Comparison of ENCODE assay signal across 1 cellular context in genomic region chr1:116489231-116489697, GRCh38.
TF ChIP-seq lines count a peak whose summit lies in the region.

No MANE protein-coding gene starts in this region.

TF ChIP-seq in H1, 55 proteins besides CTCF, POLR2A, EP300 and RAD21 (continued from another document):
- TF ChIP-seq, protein P1, sequence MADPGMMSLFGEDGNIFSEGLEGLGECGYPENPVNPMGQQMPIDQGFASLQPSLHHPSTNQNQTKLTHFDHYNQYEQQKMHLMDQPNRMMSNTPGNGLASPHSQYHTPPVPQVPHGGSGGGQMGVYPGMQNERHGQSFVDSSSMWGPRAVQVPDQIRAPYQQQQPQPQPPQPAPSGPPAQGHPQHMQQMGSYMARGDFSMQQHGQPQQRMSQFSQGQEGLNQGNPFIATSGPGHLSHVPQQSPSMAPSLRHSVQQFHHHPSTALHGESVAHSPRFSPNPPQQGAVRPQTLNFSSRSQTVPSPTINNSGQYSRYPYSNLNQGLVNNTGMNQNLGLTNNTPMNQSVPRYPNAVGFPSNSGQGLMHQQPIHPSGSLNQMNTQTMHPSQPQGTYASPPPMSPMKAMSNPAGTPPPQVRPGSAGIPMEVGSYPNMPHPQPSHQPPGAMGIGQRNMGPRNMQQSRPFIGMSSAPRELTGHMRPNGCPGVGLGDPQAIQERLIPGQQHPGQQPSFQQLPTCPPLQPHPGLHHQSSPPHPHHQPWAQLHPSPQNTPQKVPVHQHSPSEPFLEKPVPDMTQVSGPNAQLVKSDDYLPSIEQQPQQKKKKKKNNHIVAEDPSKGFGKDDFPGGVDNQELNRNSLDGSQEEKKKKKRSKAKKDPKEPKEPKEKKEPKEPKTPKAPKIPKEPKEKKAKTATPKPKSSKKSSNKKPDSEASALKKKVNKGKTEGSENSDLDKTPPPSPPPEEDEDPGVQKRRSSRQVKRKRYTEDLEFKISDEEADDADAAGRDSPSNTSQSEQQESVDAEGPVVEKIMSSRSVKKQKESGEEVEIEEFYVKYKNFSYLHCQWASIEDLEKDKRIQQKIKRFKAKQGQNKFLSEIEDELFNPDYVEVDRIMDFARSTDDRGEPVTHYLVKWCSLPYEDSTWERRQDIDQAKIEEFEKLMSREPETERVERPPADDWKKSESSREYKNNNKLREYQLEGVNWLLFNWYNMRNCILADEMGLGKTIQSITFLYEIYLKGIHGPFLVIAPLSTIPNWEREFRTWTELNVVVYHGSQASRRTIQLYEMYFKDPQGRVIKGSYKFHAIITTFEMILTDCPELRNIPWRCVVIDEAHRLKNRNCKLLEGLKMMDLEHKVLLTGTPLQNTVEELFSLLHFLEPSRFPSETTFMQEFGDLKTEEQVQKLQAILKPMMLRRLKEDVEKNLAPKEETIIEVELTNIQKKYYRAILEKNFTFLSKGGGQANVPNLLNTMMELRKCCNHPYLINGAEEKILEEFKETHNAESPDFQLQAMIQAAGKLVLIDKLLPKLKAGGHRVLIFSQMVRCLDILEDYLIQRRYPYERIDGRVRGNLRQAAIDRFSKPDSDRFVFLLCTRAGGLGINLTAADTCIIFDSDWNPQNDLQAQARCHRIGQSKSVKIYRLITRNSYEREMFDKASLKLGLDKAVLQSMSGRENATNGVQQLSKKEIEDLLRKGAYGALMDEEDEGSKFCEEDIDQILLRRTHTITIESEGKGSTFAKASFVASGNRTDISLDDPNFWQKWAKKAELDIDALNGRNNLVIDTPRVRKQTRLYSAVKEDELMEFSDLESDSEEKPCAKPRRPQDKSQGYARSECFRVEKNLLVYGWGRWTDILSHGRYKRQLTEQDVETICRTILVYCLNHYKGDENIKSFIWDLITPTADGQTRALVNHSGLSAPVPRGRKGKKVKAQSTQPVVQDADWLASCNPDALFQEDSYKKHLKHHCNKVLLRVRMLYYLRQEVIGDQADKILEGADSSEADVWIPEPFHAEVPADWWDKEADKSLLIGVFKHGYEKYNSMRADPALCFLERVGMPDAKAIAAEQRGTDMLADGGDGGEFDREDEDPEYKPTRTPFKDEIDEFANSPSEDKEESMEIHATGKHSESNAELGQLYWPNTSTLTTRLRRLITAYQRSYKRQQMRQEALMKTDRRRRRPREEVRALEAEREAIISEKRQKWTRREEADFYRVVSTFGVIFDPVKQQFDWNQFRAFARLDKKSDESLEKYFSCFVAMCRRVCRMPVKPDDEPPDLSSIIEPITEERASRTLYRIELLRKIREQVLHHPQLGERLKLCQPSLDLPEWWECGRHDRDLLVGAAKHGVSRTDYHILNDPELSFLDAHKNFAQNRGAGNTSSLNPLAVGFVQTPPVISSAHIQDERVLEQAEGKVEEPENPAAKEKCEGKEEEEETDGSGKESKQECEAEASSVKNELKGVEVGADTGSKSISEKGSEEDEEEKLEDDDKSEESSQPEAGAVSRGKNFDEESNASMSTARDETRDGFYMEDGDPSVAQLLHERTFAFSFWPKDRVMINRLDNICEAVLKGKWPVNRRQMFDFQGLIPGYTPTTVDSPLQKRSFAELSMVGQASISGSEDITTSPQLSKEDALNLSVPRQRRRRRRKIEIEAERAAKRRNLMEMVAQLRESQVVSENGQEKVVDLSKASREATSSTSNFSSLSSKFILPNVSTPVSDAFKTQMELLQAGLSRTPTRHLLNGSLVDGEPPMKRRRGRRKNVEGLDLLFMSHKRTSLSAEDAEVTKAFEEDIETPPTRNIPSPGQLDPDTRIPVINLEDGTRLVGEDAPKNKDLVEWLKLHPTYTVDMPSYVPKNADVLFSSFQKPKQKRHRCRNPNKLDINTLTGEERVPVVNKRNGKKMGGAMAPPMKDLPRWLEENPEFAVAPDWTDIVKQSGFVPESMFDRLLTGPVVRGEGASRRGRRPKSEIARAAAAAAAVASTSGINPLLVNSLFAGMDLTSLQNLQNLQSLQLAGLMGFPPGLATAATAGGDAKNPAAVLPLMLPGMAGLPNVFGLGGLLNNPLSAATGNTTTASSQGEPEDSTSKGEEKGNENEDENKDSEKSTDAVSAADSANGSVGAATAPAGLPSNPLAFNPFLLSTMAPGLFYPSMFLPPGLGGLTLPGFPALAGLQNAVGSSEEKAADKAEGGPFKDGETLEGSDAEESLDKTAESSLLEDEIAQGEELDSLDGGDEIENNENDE (IDR thresholded peaks at IDR 0.05; ENCODE audit: insufficient replicate concordance, low read length) = no peak
- TF ChIP-seq CHD2 (IDR thresholded peaks at IDR 0.05; ENCODE audit: low read length) (no peak), RFX5 (IDR thresholded peaks at IDR 0.05; ENCODE audit: borderline replicate concordance, low read depth, low read length) (no peak), TAF1 (IDR thresholded peaks at IDR 0.05; ENCODE audit: low read depth, low read length) (no peak), HDAC2 (IDR thresholded peaks at IDR 0.05; ENCODE audit: borderline replicate concordance in 1 of 2, low read depth in 2 of 2, low read length in 2 of 2) (no peak), SIRT6 (IDR thresholded peaks at IDR 0.05; ENCODE audit: low read length) (no peak), CBX8 (IDR thresholded peaks at IDR 0.05; ENCODE audit: borderline replicate concordance, low read depth, low read length) (no peak), SAP30 (IDR thresholded peaks at IDR 0.05; ENCODE audit: insufficient read depth, insufficient replicate concordance, low read length) (no peak), RBBP5 (IDR thresholded peaks at IDR 0.05; ENCODE audit: borderline replicate concordance, low read depth, low read length) (no peak)
